8 cellular contexts compared by ENCODE assay signal in the genomic region with DNA sequence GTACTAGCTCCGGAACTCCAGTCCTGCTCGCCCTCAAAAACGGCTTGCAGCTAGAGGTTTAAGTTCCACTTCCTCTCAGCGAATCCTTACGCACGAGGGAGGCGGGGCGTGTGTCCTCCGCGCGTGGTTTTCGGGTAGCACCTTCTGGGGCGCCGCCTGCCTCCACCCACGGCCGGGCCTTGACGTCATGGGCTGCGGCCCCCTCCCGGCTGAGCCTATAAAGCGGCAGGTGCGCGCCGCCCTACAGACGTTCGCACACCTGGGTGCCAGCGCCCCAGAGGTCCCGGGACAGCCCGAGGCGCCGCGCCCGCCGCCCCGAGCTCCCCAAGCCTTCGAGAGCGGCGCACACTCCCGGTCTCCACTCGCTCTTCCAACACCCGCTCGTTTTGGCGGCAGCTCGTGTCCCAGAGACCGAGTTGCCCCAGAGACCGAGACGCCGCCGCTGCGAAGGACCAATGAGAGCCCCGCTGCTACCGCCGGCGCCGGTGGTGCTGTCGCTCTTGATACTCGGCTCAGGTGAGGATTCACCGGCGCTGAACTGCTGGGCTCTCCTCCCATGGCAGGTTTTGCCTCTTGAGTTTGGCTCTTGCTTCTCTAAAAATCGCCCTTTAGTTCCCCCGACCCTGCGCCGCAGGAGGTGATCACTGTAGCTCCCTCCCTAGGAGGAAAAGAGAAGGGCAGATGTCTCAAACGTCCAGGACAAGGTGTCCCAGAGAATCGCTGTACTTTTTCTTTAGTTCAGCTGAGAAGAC. TPM values are rescaled to one million over a fixed set of nuclear protein-coding genes. Genes with fewer than 3 reads are reported as not detected.
DNase-seq lines count a peak whose midpoint lies in the region; ATAC-seq, FAIRE-seq and TF ChIP-seq lines count a peak whose summit lies in the region.

A gene with protein sequence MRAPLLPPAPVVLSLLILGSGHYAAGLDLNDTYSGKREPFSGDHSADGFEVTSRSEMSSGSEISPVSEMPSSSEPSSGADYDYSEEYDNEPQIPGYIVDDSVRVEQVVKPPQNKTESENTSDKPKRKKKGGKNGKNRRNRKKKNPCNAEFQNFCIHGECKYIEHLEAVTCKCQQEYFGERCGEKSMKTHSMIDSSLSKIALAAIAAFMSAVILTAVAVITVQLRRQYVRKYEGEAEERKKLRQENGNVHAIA (plus strand): TSS at position 246 of the 752 bp plus-strand sequence. CDS start 210 bp downstream, at position 456.

- H2BK12ac ChIP-seq in H1 (ENCODE audit: low read depth, low read length): no peak within 1 kb of the TSS

- no peak for TF ChIP-seq EP300 in H1 (IDR thresholded peaks at IDR 0.05; ENCODE audit: borderline replicate concordance in 1 of 2, low read depth in 2 of 2, low read length in 2 of 2)

- H3K27me3 ChIP-seq in H1 (replicated peaks in 1 of 4; ENCODE audit: control insufficient read depth in 3 of 4, extremely low read depth in 1 of 4, insufficient read depth in 3 of 4, low read length in 3 of 4): peaks cover 0 to 17% (median 7%) of the 10 kb centered on the region in 4 experiments; a peak in 6 of 7 replicates

- no peaks in the 10 kb centered on the region for H3K9me3 Mint-ChIP-seq in activated CD8-positive, alpha-beta T cell treated with anti-CD3 and anti-CD28 coated beads for 36 hours

- no peak within 1 kb of the TSS for H2AK5ac ChIP-seq in H1 (ENCODE audit: low read depth, low read length)

- H3K79me1 ChIP-seq in H1 (ENCODE audit: low read depth, low read length): no peaks in the 10 kb centered on the region

- H3K4me2 ChIP-seq in H1 (ENCODE audit: insufficient read depth in 1 of 2, low read depth in 2 of 2, low read length in 2 of 2): peak within 1 kb of the TSS; percentile 69 to 84

- POLR2A ChIA-PET in activated CD8-positive, alpha-beta T cell treated with anti-CD3 and anti-CD28 coated beads for 36 hours (lab: Charles Lee): no interaction called here
- POLR2A ChIA-PET in H1 (lab: Charles Lee; ENCODE audit: partially characterized antibody): interaction anchor here (0.9 to 1.1 kb wide), 2 partner anchors 9 kb away, joined by 3 to 4 read pairs; no protein-coding TSS in a partner anchor

- peak; percentile 75 for FAIRE-seq in H1 (lab: Jason Lieb, UNC)

- peak; percentile 42 for DNase-seq in NCI-H82 (lab: John Stamatoyannopoulos, UW)
- DNase-seq in NCI-H82 treated with DMSO at 0.1 percent for 48 hours (lab: John Stamatoyannopoulos, UW; ENCODE audit: unreplicated experiment): no peak
- peak; percentile 77 for DNase-seq in NCI-H510A treated with DMSO at 0.1 percent for 48 hours (lab: John Stamatoyannopoulos, UW)
- DNase-seq in activated CD8-positive, alpha-beta T cell treated with anti-CD3 and anti-CD28 coated beads for 36 hours: peak; percentile 91
- DNase-seq in H1 (ENCODE audit: low read depth in 1 of 2, low spot score in 2 of 2): peak; percentile 44 to 78
- peak; percentile 70 to 76 for DNase-seq in stimulated activated CD8-positive, alpha-beta memory T cell treated with anti-CD3 and anti-CD28 coated beads, Interleukin-15, amount 100 ng/mL, for 48 hours (ENCODE audit: low read depth in 2 of 2)

- no peak within 1 kb of the TSS for H3K27ac ChIP-seq in H1 (ENCODE audit: low read depth, low read length)
- no peak within 1 kb of the TSS for H3K27ac ChIP-seq in mesodermal cell (ENCODE audit: low read depth, low read length, severe bottlenecking)

- H3K4me3 ChIP-seq in H1 (ENCODE audit: extremely low read depth in 1 of 4, insufficient read depth in 2 of 4, low read depth in 3 of 4, low read length in 4 of 4) (peak within 1 kb of the TSS; percentile 7 to 63 (median 46)), mesodermal cell (ENCODE audit: extremely low read depth, insufficient read depth, low read length, poor library complexity, severe bottlenecking) (peak within 1 kb of the TSS; percentile 49)

- no peaks in the 10 kb centered on the region for H3K36me3 ChIP-seq in H1 (ENCODE audit: control insufficient read depth in 2 of 4, insufficient read depth in 4 of 4, low read length in 3 of 4)
- H3K36me3 ChIP-seq in mesodermal cell (ENCODE audit: control insufficient read depth, insufficient read depth, low read length): no peaks in the 10 kb centered on the region

- H3K4ac ChIP-seq in H1 (replicated peaks; ENCODE audit: insufficient read length, low read depth, low read length): no peak within 1 kb of the TSS

- H4K5ac ChIP-seq in H1 (ENCODE audit: insufficient read length, low read depth, low read length): no peak within 1 kb of the TSS

- H2BK15ac ChIP-seq in H1 (ENCODE audit: low read length): no peak within 1 kb of the TSS

- H3K36me3 Mint-ChIP-seq in activated CD8-positive, alpha-beta T cell treated with anti-CD3 and anti-CD28 coated beads for 36 hours (ENCODE audit: low read depth): no peaks in the 10 kb centered on the region

- H3K79me2 ChIP-seq in H1 (ENCODE audit: control insufficient read depth in 1 of 2, insufficient read depth in 2 of 2, low read length in 2 of 2): no peaks in the 10 kb centered on the region

- peak within 1 kb of the TSS in 1 of 4 experiments; percentile 37; a peak in 1 of 7 replicates for H3K9ac ChIP-seq in H1 (replicated peaks in 1 of 4; ENCODE audit: extremely low read depth in 1 of 4, low read depth in 3 of 4, low read length in 3 of 4)

- peak within 1 kb of the TSS; percentile 73 for H3K27ac Mint-ChIP-seq in activated CD8-positive, alpha-beta T cell treated with anti-CD3 and anti-CD28 coated beads for 36 hours

- no peak for TF ChIP-seq POLR2A in H1 (IDR thresholded peaks at IDR 0.05; ENCODE audit: control extremely low read depth in 1 of 2, low read depth in 2 of 2, low read length in 2 of 2)

- no peak within 1 kb of the TSS for H3K18ac ChIP-seq in H1 (ENCODE audit: extremely low read depth, low read length)

- H3K4me3 Mint-ChIP-seq in activated CD8-positive, alpha-beta T cell treated with anti-CD3 and anti-CD28 coated beads for 36 hours: peak within 1 kb of the TSS; percentile 84

- H2BK5ac ChIP-seq in H1 (ENCODE audit: low read depth, low read length): no peak within 1 kb of the TSS

- no peak within 1 kb of the TSS for H4K8ac ChIP-seq in H1 (ENCODE audit: extremely low read depth, insufficient read depth, low read length)

- TF ChIP-seq RAD21 in H1 (IDR thresholded peaks at IDR 0.05 in 1 of 2, conservative IDR thresholded peaks at IDR 0.05 in 1 of 2; ENCODE audit: low read depth in 2 of 2, low read length in 2 of 2): no peak; a peak in 1 of 4 replicates

- H3K4me1 Mint-ChIP-seq in activated CD8-positive, alpha-beta T cell treated with anti-CD3 and anti-CD28 coated beads for 36 hours (ENCODE audit: low read depth): peaks cover 11% of the 10 kb centered on the region

- 4% methylated on average over 64 of the region's 64 CpGs; no CpG with 5 or more reads in 1 of the 2 experiments for WGBS in H1 (ENCODE audit: extremely low coverage in 1 of 2, insufficient coverage in 1 of 2, insufficient read length in 1 of 2, insufficient replicate concordance in 2 of 2, low coverage in 1 of 2, low lambda C conversion rate in 2 of 2, missing lambda C conversion rate in 1 of 2), 2 experiments
- 2 to 3% methylated on average over 50 to 54 of the region's 64 CpGs for WGBS in mesodermal cell (ENCODE audit: insufficient coverage in 2 of 2), 2 experiments

- intact Hi-C loops in activated CD8-positive, alpha-beta T cell treated with anti-CD3 and anti-CD28 coated beads for 36 hours (cut with micrococcal nuclease): no loop called here

- H4K20me1 ChIP-seq in H1 (replicated peaks in 1 of 2; ENCODE audit: control insufficient read depth in 1 of 2, insufficient read depth in 2 of 2, low read length in 2 of 2): no peaks in the 10 kb centered on the region

- H3K4me1 ChIP-seq in H1 (replicated peaks in 1 of 4; ENCODE audit: control insufficient read depth in 3 of 4, insufficient read depth in 4 of 4, low read length in 3 of 4) (no peaks in the 10 kb centered on the region; a peak in 2 of 7 replicates), mesodermal cell (ENCODE audit: control insufficient read depth, insufficient read depth, low read length, poor library complexity, severe bottlenecking) (peaks cover 3% of the 10 kb centered on the region)

- H3K23ac ChIP-seq in H1 (ENCODE audit: insufficient read length): no peak within 1 kb of the TSS

- H2BK20ac ChIP-seq in H1 (ENCODE audit: low read length): no peak within 1 kb of the TSS

- H3K27me3 Mint-ChIP-seq in activated CD8-positive, alpha-beta T cell treated with anti-CD3 and anti-CD28 coated beads for 36 hours: peaks cover 4% of the 10 kb centered on the region

- no peak within 1 kb of the TSS for H3K14ac ChIP-seq in H1 (ENCODE audit: insufficient read length)

- H2AFZ ChIP-seq in H1 (ENCODE audit: low read length): peak within 1 kb of the TSS; percentile 88

- TF ChIP-seq CTCF in activated CD8-positive, alpha-beta T cell treated with anti-CD3 and anti-CD28 coated beads for 36 hours (IDR thresholded peaks at IDR 0.05): peak; percentile 46
- peak in 1 of 3 experiments; percentile 48; a peak in 2 of 4 replicates for TF ChIP-seq CTCF in H1 (IDR thresholded peaks at IDR 0.05; ENCODE audit: control extremely low read depth in 1 of 3, insufficient read depth in 1 of 3, low read depth in 1 of 3, low read length in 3 of 3)

- H2BK120ac ChIP-seq in H1 (replicated peaks; ENCODE audit: low read depth, low read length): no peak within 1 kb of the TSS

- no peak within 1 kb of the TSS for H3K56ac ChIP-seq in H1 (replicated peaks; ENCODE audit: insufficient read length, low read depth, low read length)

- H3K23me2 ChIP-seq in H1 (ENCODE audit: low read depth, low read length): peaks cover 8% of the 10 kb centered on the region; the same call in 1 of the 2 replicates

- peak; percentile 90 for ATAC-seq in HG02943 (IDR thresholded peaks at IDR 0.05; ENCODE audit: low read depth, unreplicated experiment)
- peak; percentile 85 for ATAC-seq in activated CD8-positive, alpha-beta T cell treated with anti-CD3 and anti-CD28 coated beads for 36 hours

- H3K9me3 ChIP-seq in H1 (ENCODE audit: insufficient read depth in 2 of 2, low read depth in 1 of 2, low read length in 1 of 2): no peaks in the 10 kb centered on the region
- no peaks in the 10 kb centered on the region for H3K9me3 ChIP-seq in mesodermal cell (ENCODE audit: control insufficient read depth, low read length)

- CTCF ChIA-PET in activated CD8-positive, alpha-beta T cell treated with anti-CD3 and anti-CD28 coated beads for 36 hours (lab: Charles Lee): interaction anchor here (0.7 to 1.7 kb wide), 18 partner anchors 8 to 230 kb away, joined by 3 to 7 read pairs (median 3); no protein-coding TSS in a partner anchor
- CTCF ChIA-PET in H1 (lab: Charles Lee; ENCODE audit: partially characterized antibody): interaction anchor here (0.6 to 1.7 kb wide), 19 partner anchors 9 to 688 kb away, joined by 3 to 7 read pairs (median 3); no protein-coding TSS in a partner anchor

- no peak within 1 kb of the TSS for H4K91ac ChIP-seq in H1 (replicated peaks; ENCODE audit: insufficient read length, low read length)

RNA-seq across cellular contexts. Expression of the gene that starts here (rescaled TPM):
- under 1 TPM; 0.67 to 0.99 TPM for total RNA-seq in activated CD8-positive, alpha-beta T cell treated with anti-CD3 and anti-CD28 coated beads for 36 hours
- not detected in 2 replicates for total RNA-seq in H1 (2021; fragmentation: NEBNext Ultra II Directional; extraction: Animal tissue kit (Norgen Biotek cat#: 25700))
- not detected in 2 replicates for polyA plus RNA-seq in H1 (2011; rRNA removed)
- not detected for polyA plus RNA-seq in H1 (2011; cell fraction: cytosol; rRNA removed)
- polyA plus RNA-seq in H1 (2011; cell fraction: nucleus; rRNA removed): not detected
- polyA plus RNA-seq in H1 (2012, experiment 1 of 2): not detected in 4 replicates
- polyA plus RNA-seq in H1 (2012, experiment 2 of 2): not detected
- 0.51 TPM for polyA plus RNA-seq in H1 (2013, experiment 1 of 2)
- polyA plus RNA-seq in H1 (2013, experiment 2 of 2): 0.52 TPM
- polyA minus RNA-seq in H1 (2011; rRNA and poly(A)+ RNA removed): not detected in 2 replicates
- polyA minus RNA-seq in H1 (2011; cell fraction: cytosol; rRNA and poly(A)+ RNA removed): not detected
- not detected for polyA minus RNA-seq in H1 (2011; cell fraction: nucleus; rRNA and poly(A)+ RNA removed)
- polyA plus RNA-seq in mesodermal cell (2013, experiment 1 of 2): 6.9 TPM
- 7.8 TPM for polyA plus RNA-seq in mesodermal cell (2013, experiment 2 of 2)

Comparison
In these comparisons a context has a peak if more than half of its experiments do, and no peak if none do; other contexts are left out.
1. Peak in DNase-seq and ATAC-seq in activated CD8-positive, alpha-beta T cell treated with anti-CD3 and anti-CD28 coated beads for 36 hours; RNA of the gene not detected or under 1 TPM.
2. Peak in DNase-seq, H3K4me3 ChIP-seq and H3K4me2 ChIP-seq in H1; RNA of the gene not detected or under 1 TPM.